9 cellular contexts compared by ENCODE assay signal in the genomic region with DNA sequence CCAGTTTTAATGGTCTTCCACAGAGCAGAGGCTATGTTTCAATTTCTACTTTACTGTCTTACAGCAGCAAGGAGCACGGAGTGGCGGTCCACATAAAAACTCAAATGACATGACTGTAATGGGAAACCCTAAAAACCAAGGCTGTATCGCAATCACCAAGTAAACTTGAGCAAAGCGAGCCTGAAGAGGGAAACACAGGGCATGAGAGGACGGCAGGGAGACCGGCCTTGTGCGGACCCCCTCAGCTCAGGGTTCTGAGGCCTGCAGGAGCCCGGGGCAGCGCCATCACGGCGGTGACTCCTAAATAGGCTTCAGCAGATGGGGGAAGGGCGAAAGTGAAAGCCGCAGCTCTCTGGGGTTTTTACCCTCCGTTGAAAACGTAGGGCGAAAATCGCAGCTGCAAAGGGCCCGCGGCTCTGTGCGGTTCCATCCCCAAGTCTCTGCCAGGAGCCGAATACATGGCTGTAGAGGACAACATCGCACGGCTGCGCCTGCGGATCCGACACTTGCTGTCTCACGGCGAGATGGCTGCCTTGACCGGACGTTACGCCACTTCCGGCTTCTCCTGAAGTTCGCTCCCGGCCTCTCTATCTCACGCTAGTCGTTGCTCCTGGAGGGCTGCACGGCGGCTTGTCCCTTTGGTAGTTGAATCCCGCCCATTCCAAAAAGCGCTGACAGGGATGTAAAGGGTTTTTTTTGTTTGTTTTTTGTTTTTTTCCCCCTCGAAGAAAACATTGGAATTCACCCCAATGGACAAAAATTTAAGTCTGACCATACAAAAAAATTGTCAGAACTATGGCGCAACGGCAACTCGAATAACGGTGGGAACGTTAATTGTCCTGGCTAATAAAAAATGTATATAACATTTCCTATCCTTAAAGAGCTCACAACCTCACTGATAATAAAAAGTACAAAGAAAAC. TPM values are rescaled to one million over a fixed set of nuclear protein-coding genes. Genes with fewer than 3 reads are reported as not detected.
A peak's percentile ranks its signal among the peaks of the same experiment; 100 is the strongest.
DNase-seq lines count a peak whose midpoint lies in the region; ATAC-seq and TF ChIP-seq lines count a peak whose summit lies in the region.
"Had no signal": no experiment of that assay in that cellular context is flagged by ENCODE, and none has a peak within 500 bp of the region (broad histone marks: within the 10 kb centered on the region; RNA-seq: fewer than 3 reads in every experiment).

Gene PSMB1 (minus strand): TSS at position 543 of the 921 bp plus-strand sequence. CDS start 65 bp downstream, at position 478.

- H3K4me1 Mint-ChIP-seq in activated CD4-positive, alpha-beta T cell treated with anti-CD3 and anti-CD28 coated beads, Interleukin-2, amount 10 ng/mL, durations not matched to agents 7 days and 5 days = peaks cover 27% of the 10 kb centered on the region

- peaks cover 3% of the 10 kb centered on the region; the same call in 1 of the 2 replicates for H3K36me3 ChIP-seq in BJ (ENCODE audit: control insufficient read depth, insufficient read depth, low read length)

- no peaks in the 10 kb centered on the region for H3K27me3 Mint-ChIP-seq in activated CD4-positive, alpha-beta T cell treated with anti-CD3 and anti-CD28 coated beads, Interleukin-2, amount 10 ng/mL, durations not matched to agents 7 days and 5 days
- H3K27me3 Mint-ChIP-seq: stimulated activated naive CD8-positive, alpha-beta T cell treated with anti-CD3 and anti-CD28 coated beads, Interleukin-15, Interleukin-2, amounts not matched to agents 100 ng/mL and 50 ng/mL, for 24 hours had no signal

- no peak for TF ChIP-seq CTCF in BJ (IDR thresholded peaks at IDR 0.05; ENCODE audit: insufficient read depth, low read depth, low read length)

- ATAC-seq in GM19324 (IDR thresholded peaks at IDR 0.05; ENCODE audit: low FRiP score, unreplicated experiment) (peak; percentile 55), HG03460 (IDR thresholded peaks at IDR 0.05; ENCODE audit: unreplicated experiment) (peak; percentile 62)

- no peaks in the 10 kb centered on the region for H3K27me3 ChIP-seq in BJ (ENCODE audit: control insufficient read depth, insufficient read depth, low read length)

- POLR2A ChIA-PET in BJ (lab: Charles Lee) = no interaction called here
- POLR2A ChIA-PET in activated CD4-positive, alpha-beta T cell treated with anti-CD3 and anti-CD28 coated beads, Interleukin-2, amount 10 ng/mL, durations not matched to agents 7 days and 5 days (lab: Charles Lee) = no interaction called here

- H3K9me3 Mint-ChIP-seq in activated CD4-positive, alpha-beta T cell treated with anti-CD3 and anti-CD28 coated beads, Interleukin-2, amount 10 ng/mL, durations not matched to agents 7 days and 5 days = no peaks in the 10 kb centered on the region
- H3K9me3 Mint-ChIP-seq: stimulated activated naive CD8-positive, alpha-beta T cell treated with anti-CD3 and anti-CD28 coated beads, Interleukin-15, Interleukin-2, amounts not matched to agents 100 ng/mL and 50 ng/mL, for 24 hours had no signal

- H3K27ac Mint-ChIP-seq in activated CD4-positive, alpha-beta T cell treated with anti-CD3 and anti-CD28 coated beads, Interleukin-2, amount 10 ng/mL, durations not matched to agents 7 days and 5 days = no peak within 1 kb of the TSS

- H3K4me3 Mint-ChIP-seq in activated CD4-positive, alpha-beta T cell treated with anti-CD3 and anti-CD28 coated beads, Interleukin-2, amount 10 ng/mL, durations not matched to agents 7 days and 5 days = no peak within 1 kb of the TSS
- H3K4me3 Mint-ChIP-seq: stimulated activated naive CD8-positive, alpha-beta T cell treated with anti-CD3 and anti-CD28 coated beads, Interleukin-15, Interleukin-2, amounts not matched to agents 100 ng/mL and 50 ng/mL, for 24 hours had no signal

- H3K4me3 ChIP-seq in BJ (ENCODE audit: low read depth, low read length) = peak within 1 kb of the TSS; percentile 96

- DNase-seq in BJ (ENCODE audit: low read depth) (peak; percentile 68), NCI-H69 (lab: John Stamatoyannopoulos, UW) (peak; percentile 98), dedifferentiated amniotic fluid mesenchymal stem cell (ENCODE audit: extremely low spot score) (peak; percentile 97), left kidney (ENCODE audit: low read depth, low spot score) (peak; percentile 98)
- DNase-seq in activated CD4-positive, alpha-beta T cell treated with anti-CD3 and anti-CD28 coated beads, Interleukin-2, amount 10 ng/mL, durations not matched to agents 7 days and 5 days = peak; percentile 85
- DNase-seq in stimulated activated CD4-positive, alpha-beta T cell treated with anti-CD3 and anti-CD28 coated beads, Interleukin-2, amount 100 ng/mL, for 24 hours = peak; percentile 86 to 87

- H3K36me3 Mint-ChIP-seq in activated CD4-positive, alpha-beta T cell treated with anti-CD3 and anti-CD28 coated beads, Interleukin-2, amount 10 ng/mL, durations not matched to agents 7 days and 5 days (ENCODE audit: low read depth) = peaks cover 22% of the 10 kb centered on the region

- CTCF ChIA-PET in BJ (lab: Yijun Ruan, JAX) = interaction anchor here (1.4 kb wide), 1 partner anchor 762 kb away, joined by 3 read pairs; no protein-coding TSS in a partner anchor
- CTCF ChIA-PET in activated CD4-positive, alpha-beta T cell treated with anti-CD3 and anti-CD28 coated beads, Interleukin-2, amount 10 ng/mL, durations not matched to agents 7 days and 5 days (lab: Charles Lee) = interaction anchor here (0.6 to 1.6 kb wide), 8 partner anchors 11 to 763 kb away, joined by 3 to 5 read pairs (median 3); partner anchors contain the start of gene PDCD2

RNA-seq across cellular contexts. Expression of gene PSMB1, which starts in this region (rescaled TPM):
- 344 and 352 TPM in 2 replicates for polyA plus RNA-seq in BJ (2011; rRNA removed)
- 93.9 and 123 TPM in 2 replicates for polyA minus RNA-seq in BJ (2011; rRNA and poly(A)+ RNA removed)
- total RNA-seq in activated CD4-positive, alpha-beta T cell treated with anti-CD3 and anti-CD28 coated beads, Interleukin-2, amount 10 ng/mL, durations not matched to agents 7 days and 5 days = 100 to 1,000 TPM; 117 to 148 TPM

Comparison
In these comparisons a context has a peak if more than half of its experiments do, and no peak if none do; other contexts are left out.
1. Peak in every context shown above with its lines: DNase-seq, ATAC-seq and H3K4me3 ChIP-seq.